9 cellular contexts compared by ENCODE assay signal in the genomic region with DNA sequence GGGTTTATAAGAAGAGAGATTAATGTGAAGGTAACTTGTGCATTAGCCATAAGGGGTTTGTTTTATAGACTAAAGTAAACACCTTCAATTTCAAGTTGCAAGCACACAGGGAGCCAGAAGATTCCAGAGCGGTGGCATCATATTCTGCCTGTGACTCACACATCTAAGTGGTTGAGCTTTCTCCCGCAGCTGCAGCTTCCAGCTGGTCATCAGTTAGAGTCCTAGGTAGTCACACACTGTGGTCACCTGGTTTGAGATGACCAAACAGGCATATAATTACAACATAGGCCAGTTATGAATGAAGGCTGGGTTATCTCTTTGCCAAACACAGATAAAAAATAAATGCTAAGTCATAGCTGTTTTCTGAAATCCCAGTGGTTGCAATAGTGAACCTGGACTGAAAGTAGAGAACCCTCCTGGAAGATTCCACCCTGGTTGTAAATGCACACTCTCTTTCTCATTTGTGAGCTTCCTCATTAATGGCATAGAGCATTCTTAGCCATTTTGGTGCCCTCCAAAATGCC.
DNase-seq lines count a peak whose midpoint lies in the region; ATAC-seq, FAIRE-seq and TF ChIP-seq lines count a peak whose summit lies in the region.
"Had no signal": no experiment of that assay in that cellular context is flagged by ENCODE, and none has a peak within 500 bp of the region (broad histone marks: within the 10 kb centered on the region; RNA-seq: fewer than 3 reads in every experiment).

No MANE protein-coding gene starts in this region.

- WGBS in IMR-90 (ENCODE audit: extremely low coverage in 2 of 2, insufficient read length in 1 of 2), 2 experiments, result no CpG with 5 or more reads among the region's 2 CpGs

- no peak for TF ChIP-seq POLR2A in IMR-90 (IDR thresholded peaks at IDR 0.05; ENCODE audit: low read depth, low read length)

- H3K14ac ChIP-seq in IMR-90 (replicated peaks; ENCODE audit: low read depth, low read length), result 0 out of 2 replicates have a peak overlapping the region, but pooled peaks have one; percentile 8

- peak; percentile 17; the same call in 1 of the 2 replicates for TF ChIP-seq RAD21 in IMR-90 (IDR thresholded peaks at IDR 0.05; ENCODE audit: low read length)

- no peak overlapping the region for H2AK9ac ChIP-seq in IMR-90 (replicated peaks; ENCODE audit: low read depth, low read length, poor library complexity)

- H3K27ac ChIP-seq in ACC112 (ENCODE audit: low read depth, low read length) (peak overlapping the region; percentile 55), IMR-90 (ENCODE audit: insufficient read depth, low read length) (no peak overlapping the region), kidney (ENCODE audit: low read depth in 2 of 2, low read length in 2 of 2) (no peak overlapping the region)
- H3K27ac ChIP-seq: SK-N-MC had no signal

- ATAC-seq in IMR-90 (ENCODE audit: low read depth) (peak; percentile 96), GM19023 (IDR thresholded peaks at IDR 0.05; ENCODE audit: unreplicated experiment) (no peak)

- intact Hi-C loops in IMR-90 (cut with micrococcal nuclease) (no loop called here), kidney (cut with DNase I) (no loop called here)

- H2AK5ac ChIP-seq in IMR-90 (ENCODE audit: low read depth, low read length), result no peak overlapping the region

- no peak overlapping the region; the same call in 1 of the 2 replicates for H3K18ac ChIP-seq in IMR-90 (ENCODE audit: low read depth, low read length)

- POLR2A ChIA-PET in IMR-90 (lab: Charles Lee; ENCODE audit: unreplicated experiment), result interaction anchor here (0.6 kb wide), 1 partner anchor 26 kb away, joined by 3 read pairs; no protein-coding TSS in a partner anchor

- H3K9ac ChIP-seq in IMR-90 (ENCODE audit: low read depth, low read length), result no peak overlapping the region
- no peak overlapping the region for H3K9ac ChIP-seq in kidney (ENCODE audit: low read length in 2 of 2)

- H3K4ac ChIP-seq in IMR-90 (ENCODE audit: low read depth, low read length), result peak overlapping the region; percentile 53; the same call in 1 of the 2 replicates

- no peaks in the 10 kb centered on the region for H3K9me3 ChIP-seq in IMR-90 (ENCODE audit: control insufficient read depth, insufficient read depth, low read length)
- no peaks in the 10 kb centered on the region for H3K9me3 ChIP-seq in kidney (ENCODE audit: control insufficient read depth in 1 of 2, low read length in 2 of 2)

- dilution Hi-C loops in IMR-90 (cut with HindIII; ENCODE audit: low sequenced_read_pairs, unreplicated experiment), result no loop called here

- peak overlapping the region; percentile 45; the same call in 1 of the 2 replicates for H2BK120ac ChIP-seq in IMR-90 (ENCODE audit: low read depth, low read length)

- H4K91ac ChIP-seq in IMR-90 (ENCODE audit: insufficient read depth, low read depth, low read length), result no peak overlapping the region

- H3K27me3 ChIP-seq in ACC112 (ENCODE audit: insufficient read depth, low read length) (no peaks in the 10 kb centered on the region), IMR-90 (ENCODE audit: control insufficient read depth, insufficient read depth, low read length) (no peaks in the 10 kb centered on the region)

- no peak overlapping the region; the same call in 1 of the 2 replicates for H4K5ac ChIP-seq in IMR-90 (ENCODE audit: low read depth, low read length)

- no peak overlapping the region; the same call in 1 of the 2 replicates for H3K4me3 ChIP-seq in ACC112 (ENCODE audit: low read depth, low read length)
- H3K4me3 ChIP-seq in IMR-90 (ENCODE audit: insufficient read depth, low read depth, low read length), result no peak overlapping the region
- no peak overlapping the region for H3K4me3 ChIP-seq in kidney (ENCODE audit: low read length in 2 of 2)
- H3K4me3 ChIP-seq: SK-N-MC had no signal

- H3K56ac ChIP-seq in IMR-90 (ENCODE audit: extremely low read depth, insufficient read depth, low read length), result no peak overlapping the region; the same call in 1 of the 2 replicates

- CTCF ChIA-PET in IMR-90 (lab: Yijun Ruan, JAX), result no interaction called here

- in situ Hi-C loops in IMR-90 (cut with MboI; ENCODE audit: low sequenced_read_pairs), result no loop called here

- no peak for FAIRE-seq in kidney (lab: Jason Lieb, UNC)

- no peaks in the 10 kb centered on the region for H3K79me2 ChIP-seq in ACC112 (ENCODE audit: control insufficient read depth, insufficient read depth, low read length, unreplicated experiment)

- no TSS peak for BruUV-seq in IMR-90 (replicated peaks; lab: Mats Ljungman, UMichigan)

- H3K79me1 ChIP-seq in IMR-90 (ENCODE audit: low read depth in 1 of 2, low read length in 2 of 2), result peaks cover 9 to 10% of the 10 kb centered on the region in 2 experiments; a peak in 3 of 4 replicates

- H2AFZ ChIP-seq in ACC112 (ENCODE audit: low read length, unreplicated experiment) (no peak overlapping the region), IMR-90 (replicated peaks; ENCODE audit: low read length, poor library complexity) (no peak overlapping the region)

- peak overlapping the region; percentile 76; the same call in 1 of the 2 replicates for H2BK20ac ChIP-seq in IMR-90 (ENCODE audit: low read depth, low read length)

- DNase-seq in IMR-90 (peak; percentile 100), amniotic epithelial cell (ENCODE audit: low read depth) (peak; percentile 100), kidney (peak; percentile 61), CD1c-positive myeloid dendritic cell (ENCODE audit: extremely low spot score) (no peak)
- no peak for DNase-seq in stimulated activated CD4-positive, alpha-beta T cell treated with anti-CD3 and anti-CD28 coated beads, Interleukin-15, amount 100 ng/mL, for 24 hours
- DNase-seq in activated CD4-positive, alpha-beta T cell treated with anti-CD3 and anti-CD28 coated beads, Interleukin-2, amount 50 U/mL, for 48 hours, result no peak

- no peak overlapping the region for H2BK15ac ChIP-seq in IMR-90 (ENCODE audit: low read depth, low read length)

- 0 out of 2 replicates have a peak, but pooled peaks cover 3% of the 10 kb centered on the region for H3K9me1 ChIP-seq in IMR-90 (ENCODE audit: insufficient read depth, low read length)

- peak overlapping the region; percentile 97 for H2BK5ac ChIP-seq in IMR-90 (ENCODE audit: low read depth, low read length, poor library complexity, severe bottlenecking)

- peak overlapping the region in 1 of 2 experiments; percentile 69; a peak in 2 of 4 replicates for H4K8ac ChIP-seq in IMR-90 (ENCODE audit: low read depth in 2 of 2, low read length in 2 of 2)

- 0 out of 2 replicates have a peak, but pooled peaks cover 3% of the 10 kb centered on the region for H4K20me1 ChIP-seq in IMR-90 (ENCODE audit: insufficient read depth, low read length)

- H3K23ac ChIP-seq in IMR-90 (ENCODE audit: low read depth, low read length), result peak overlapping the region; percentile 72; the same call in 1 of the 2 replicates

- TF ChIP-seq CTCF in IMR-90 (conservative IDR thresholded peaks at IDR 0.05; ENCODE audit: low read depth, low read length), result no peak
- TF ChIP-seq CTCF in kidney (IDR thresholded peaks at IDR 0.05; ENCODE audit: borderline replicate concordance, extremely low read depth, insufficient read depth), result no peak

- peak overlapping the region; percentile 32; the same call in 1 of the 2 replicates for H3K4me2 ChIP-seq in IMR-90 (ENCODE audit: low read depth, low read length)

- no peaks in the 10 kb centered on the region for H3K36me3 ChIP-seq in ACC112 (ENCODE audit: insufficient read depth, low read length)
- H3K36me3 ChIP-seq in IMR-90 (ENCODE audit: control insufficient read depth, insufficient read depth, low read length), result no peaks in the 10 kb centered on the region
- no peaks in the 10 kb centered on the region for H3K36me3 ChIP-seq in kidney (ENCODE audit: control insufficient read depth in 1 of 2, insufficient read depth in 2 of 2, low read length in 2 of 2)

- peaks cover 20% of the 10 kb centered on the region for H3K4me1 ChIP-seq in ACC112 (ENCODE audit: control insufficient read depth, insufficient read depth, low read length, unreplicated experiment)
- H3K4me1 ChIP-seq in IMR-90 (ENCODE audit: control insufficient read depth, insufficient read depth, low read length), result peaks cover 8% of the 10 kb centered on the region
- peaks cover 0 to 4% of the 10 kb centered on the region in 2 donors for H3K4me1 ChIP-seq in kidney (ENCODE audit: control insufficient read depth in 1 of 2, insufficient read depth in 1 of 2, low read depth in 1 of 2, low read length in 2 of 2)

TF ChIP-seq in IMR-90, 13 proteins besides CTCF, POLR2A, EP300 and RAD21 (continues in another document):
- no peak for TF ChIP-seq RFX5 (IDR thresholded peaks at IDR 0.05; ENCODE audit: low read depth, low read length)
- TF ChIP-seq CHD1 (IDR thresholded peaks at IDR 0.05; ENCODE audit: low read depth, low read length), result no peak
- TF ChIP-seq CEBPB (IDR thresholded peaks at IDR 0.05; ENCODE audit: low read depth, low read length), result peak; percentile 89
- TF ChIP-seq, protein P1, sequence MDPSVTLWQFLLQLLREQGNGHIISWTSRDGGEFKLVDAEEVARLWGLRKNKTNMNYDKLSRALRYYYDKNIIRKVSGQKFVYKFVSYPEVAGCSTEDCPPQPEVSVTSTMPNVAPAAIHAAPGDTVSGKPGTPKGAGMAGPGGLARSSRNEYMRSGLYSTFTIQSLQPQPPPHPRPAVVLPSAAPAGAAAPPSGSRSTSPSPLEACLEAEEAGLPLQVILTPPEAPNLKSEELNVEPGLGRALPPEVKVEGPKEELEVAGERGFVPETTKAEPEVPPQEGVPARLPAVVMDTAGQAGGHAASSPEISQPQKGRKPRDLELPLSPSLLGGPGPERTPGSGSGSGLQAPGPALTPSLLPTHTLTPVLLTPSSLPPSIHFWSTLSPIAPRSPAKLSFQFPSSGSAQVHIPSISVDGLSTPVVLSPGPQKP (IDR thresholded peaks at IDR 0.05; ENCODE audit: borderline replicate concordance, low read depth, low read length), result no peak
- peak; percentile 47 for TF ChIP-seq BHLHE40 (IDR thresholded peaks at IDR 0.05; ENCODE audit: low read depth, low read length)
- peak; percentile 92 for TF ChIP-seq RCOR1 (IDR thresholded peaks at IDR 0.05; ENCODE audit: insufficient replicate concordance, low read length)
- TF ChIP-seq USF2 (IDR thresholded peaks at IDR 0.05; ENCODE audit: low read depth, low read length), result peak; percentile 65; the same call in 1 of the 2 replicates
- TF ChIP-seq MAFK (IDR thresholded peaks at IDR 0.05; ENCODE audit: low read depth, low read length), result peak; percentile 60
- peak; percentile 3; the same call in 1 of the 2 replicates for TF ChIP-seq SMC3 (IDR thresholded peaks at IDR 0.05; ENCODE audit: low read depth, low read length)
- no peak for TF ChIP-seq MAZ (IDR thresholded peaks at IDR 0.05; ENCODE audit: borderline replicate concordance, low read depth, low read length)
- peak; percentile 93 for TF ChIP-seq FOS (IDR thresholded peaks at IDR 0.05; ENCODE audit: low read depth, low read length)

Comparison
In these comparisons a context has a peak if more than half of its experiments do, and no peak if none do; other contexts are left out.
1. DNase-seq: peak in IMR-90 (single experiment), amniotic epithelial cell (single experiment) and kidney (single experiment); none in stimulated activated CD4-positive, alpha-beta T cell treated with anti-CD3 and anti-CD28 coated beads, Interleukin-15, amount 100 ng/mL, for 24 hours (single experiment), CD1c-positive myeloid dendritic cell (single experiment) and activated CD4-positive, alpha-beta T cell treated with anti-CD3 and anti-CD28 coated beads, Interleukin-2, amount 50 U/mL, for 48 hours (0 of 2).